Comparison of ENCODE assay signal across 1 cellular context in the genomic region with DNA sequence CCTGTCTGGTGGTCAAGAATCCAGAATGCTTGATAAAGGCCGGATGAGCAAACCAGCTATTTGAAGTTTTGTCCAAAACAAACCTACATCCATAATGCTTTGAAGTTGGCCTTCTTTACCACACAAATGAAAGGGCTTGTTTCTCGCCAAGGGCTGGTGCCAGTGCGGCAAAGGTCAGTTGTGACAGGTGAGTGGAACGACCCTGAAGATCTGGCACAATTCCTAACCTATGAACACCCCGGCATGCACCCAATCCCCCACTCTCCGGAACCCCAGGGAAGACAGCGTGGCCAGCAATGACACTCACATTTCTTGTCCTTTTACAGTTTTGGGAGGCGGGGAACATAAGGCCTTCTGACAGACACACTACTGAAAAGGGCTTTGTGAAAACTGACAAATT.
TF ChIP-seq lines count a peak whose summit lies in the region.

No MANE protein-coding gene starts in this region.

TF ChIP-seq in HepG2, 621 proteins besides CTCF, POLR2A, EP300 and RAD21 (continued from another document):
- TF ChIP-seq PRDM10 (CRISPR knock-in tag; IDR thresholded peaks at IDR 0.05; ENCODE audit: low read depth) = no peak
- TF ChIP-seq ZFP1 (CRISPR knock-in tag; IDR thresholded peaks at IDR 0.05) = no peak
- TF ChIP-seq ZNF605 (CRISPR knock-in tag; IDR thresholded peaks at IDR 0.05) = no peak
- TF ChIP-seq MED1 (CRISPR knock-in tag; IDR thresholded peaks at IDR 0.05) = peak; percentile 47; the same call in 1 of the 2 replicates
- TF ChIP-seq, protein P1, sequence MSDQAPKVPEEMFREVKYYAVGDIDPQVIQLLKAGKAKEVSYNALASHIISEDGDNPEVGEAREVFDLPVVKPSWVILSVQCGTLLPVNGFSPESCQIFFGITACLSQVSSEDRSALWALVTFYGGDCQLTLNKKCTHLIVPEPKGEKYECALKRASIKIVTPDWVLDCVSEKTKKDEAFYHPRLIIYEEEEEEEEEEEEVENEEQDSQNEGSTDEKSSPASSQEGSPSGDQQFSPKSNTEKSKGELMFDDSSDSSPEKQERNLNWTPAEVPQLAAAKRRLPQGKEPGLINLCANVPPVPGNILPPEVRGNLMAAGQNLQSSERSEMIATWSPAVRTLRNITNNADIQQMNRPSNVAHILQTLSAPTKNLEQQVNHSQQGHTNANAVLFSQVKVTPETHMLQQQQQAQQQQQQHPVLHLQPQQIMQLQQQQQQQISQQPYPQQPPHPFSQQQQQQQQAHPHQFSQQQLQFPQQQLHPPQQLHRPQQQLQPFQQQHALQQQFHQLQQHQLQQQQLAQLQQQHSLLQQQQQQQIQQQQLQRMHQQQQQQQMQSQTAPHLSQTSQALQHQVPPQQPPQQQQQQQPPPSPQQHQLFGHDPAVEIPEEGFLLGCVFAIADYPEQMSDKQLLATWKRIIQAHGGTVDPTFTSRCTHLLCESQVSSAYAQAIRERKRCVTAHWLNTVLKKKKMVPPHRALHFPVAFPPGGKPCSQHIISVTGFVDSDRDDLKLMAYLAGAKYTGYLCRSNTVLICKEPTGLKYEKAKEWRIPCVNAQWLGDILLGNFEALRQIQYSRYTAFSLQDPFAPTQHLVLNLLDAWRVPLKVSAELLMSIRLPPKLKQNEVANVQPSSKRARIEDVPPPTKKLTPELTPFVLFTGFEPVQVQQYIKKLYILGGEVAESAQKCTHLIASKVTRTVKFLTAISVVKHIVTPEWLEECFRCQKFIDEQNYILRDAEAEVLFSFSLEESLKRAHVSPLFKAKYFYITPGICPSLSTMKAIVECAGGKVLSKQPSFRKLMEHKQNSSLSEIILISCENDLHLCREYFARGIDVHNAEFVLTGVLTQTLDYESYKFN (CRISPR knock-in tag; conservative IDR thresholded peaks at IDR 0.05) = peak; percentile 44
- peak; percentile 64 for TF ChIP-seq CREM (IDR thresholded peaks at IDR 0.05)
- TF ChIP-seq CREM (CRISPR knock-in tag; IDR thresholded peaks at IDR 0.05) = no peak
- peak; percentile 43 for TF ChIP-seq FOXA3 (CRISPR knock-in tag; IDR thresholded peaks at IDR 0.05)
- peak; percentile 26; the same call in 1 of the 2 replicates for TF ChIP-seq BCL6 (CRISPR knock-in tag; IDR thresholded peaks at IDR 0.05)
- no peak for TF ChIP-seq CENPBD1 (CRISPR knock-in tag; IDR thresholded peaks at IDR 0.05; ENCODE audit: borderline replicate concordance, low read depth)
- peak; percentile 49; the same call in 1 of the 2 replicates for TF ChIP-seq PPARG (CRISPR knock-in tag; conservative IDR thresholded peaks at IDR 0.05)
- TF ChIP-seq SCMH1 (CRISPR knock-in tag; IDR thresholded peaks at IDR 0.05; ENCODE audit: borderline replicate concordance) = no peak
- TF ChIP-seq, protein P2, sequence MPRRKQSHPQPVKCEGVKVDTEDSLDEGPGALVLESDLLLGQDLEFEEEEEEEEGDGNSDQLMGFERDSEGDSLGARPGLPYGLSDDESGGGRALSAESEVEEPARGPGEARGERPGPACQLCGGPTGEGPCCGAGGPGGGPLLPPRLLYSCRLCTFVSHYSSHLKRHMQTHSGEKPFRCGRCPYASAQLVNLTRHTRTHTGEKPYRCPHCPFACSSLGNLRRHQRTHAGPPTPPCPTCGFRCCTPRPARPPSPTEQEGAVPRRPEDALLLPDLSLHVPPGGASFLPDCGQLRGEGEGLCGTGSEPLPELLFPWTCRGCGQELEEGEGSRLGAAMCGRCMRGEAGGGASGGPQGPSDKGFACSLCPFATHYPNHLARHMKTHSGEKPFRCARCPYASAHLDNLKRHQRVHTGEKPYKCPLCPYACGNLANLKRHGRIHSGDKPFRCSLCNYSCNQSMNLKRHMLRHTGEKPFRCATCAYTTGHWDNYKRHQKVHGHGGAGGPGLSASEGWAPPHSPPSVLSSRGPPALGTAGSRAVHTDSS (CRISPR knock-in tag; conservative IDR thresholded peaks at IDR 0.05) = no peak
- TF ChIP-seq ZSCAN30 (CRISPR knock-in tag; IDR thresholded peaks at IDR 0.05) = no peak
- TF ChIP-seq FOSL2 (CRISPR knock-in tag; IDR thresholded peaks at IDR 0.05) = peak; percentile 64
- TF ChIP-seq ZFP36L2 (CRISPR knock-in tag; IDR thresholded peaks at IDR 0.05) = no peak
- no peak for TF ChIP-seq NR1H2 (CRISPR knock-in tag; IDR thresholded peaks at IDR 0.05; ENCODE audit: borderline replicate concordance, low read depth)
TF ChIP-seq in HepG2: peak in this region for 34.
